8 cellular contexts compared by ENCODE assay signal in genomic region chr19:42100241-42100640, GRCh38. TPM values are rescaled to one million over a fixed set of nuclear protein-coding genes. Genes with fewer than 3 reads are reported as not detected.
DNase-seq lines count a peak whose midpoint lies in the region; ATAC-seq, FAIRE-seq and TF ChIP-seq lines count a peak whose summit lies in the region.
"Not testable (repeated sequence)": the region's sequence is repeated elsewhere in the genome, so short reads cannot be mapped to it uniquely, and the experiment has no call there.
"Had no signal": no experiment of that assay in that cellular context is flagged by ENCODE, and none has a peak within 500 bp of the region (broad histone marks: within the 10 kb centered on the region; RNA-seq: fewer than 3 reads in every experiment).

No MANE protein-coding gene starts in this region.

- DNase-seq in A549 (ENCODE audit: low read depth in 1 of 2, low spot score in 1 of 2); RWPE1 (ENCODE audit: low spot score): not testable (repeated sequence)
- DNase-seq in HCT116 (ENCODE audit: low read depth, low spot score) = peak; percentile 60
- DNase-seq in amniotic epithelial cell (ENCODE audit: low read depth) = peak; percentile 35
- peak; percentile 42 for DNase-seq in osteoblast (ENCODE audit: insufficient read length, low spot score, missing footprints)

- not testable (repeated sequence) for ATAC-seq in A549
- peak; percentile 82 for ATAC-seq in HCT116
- ATAC-seq in esophagus mucosa = peak; percentile 36

- not testable (repeated sequence) for H3K4me1 ChIP-seq in A549; osteoblast (ENCODE audit: insufficient read depth, low read length)
- H3K4me1 ChIP-seq in HCT116 (ENCODE audit: control insufficient read depth in 1 of 2, insufficient read depth in 2 of 2, low read length in 2 of 2) = peaks cover 24 to 29% of the 10 kb centered on the region in 2 experiments

- not testable (repeated sequence) for H3K4me3 ChIP-seq in A549; osteoblast (ENCODE audit: insufficient read depth, low read length)
- 0 out of 4 replicates have a peak overlapping the region, but pooled peaks of 1 of the 2 experiments have one; percentile 18 for H3K4me3 ChIP-seq in HCT116 (replicated peaks in 1 of 2; ENCODE audit: low read depth in 1 of 2, low read length in 2 of 2)

- FAIRE-seq in A549 (lab: Jason Lieb, UNC) = not testable (repeated sequence)

- not testable (repeated sequence) for H4K20me1 ChIP-seq in HCT116 (ENCODE audit: insufficient read depth); osteoblast (ENCODE audit: insufficient read depth, low read length)

- H3K27me3 ChIP-seq in HCT116 (ENCODE audit: insufficient read depth, low read length); osteoblast (ENCODE audit: insufficient read depth, low read length): not testable (repeated sequence)

- H3K9ac ChIP-seq in HCT116 (ENCODE audit: low read length) = not testable (repeated sequence)

- TF ChIP-seq RAD21 in A549 (conservative IDR thresholded peaks at IDR 0.05 in 1 of 2, IDR thresholded peaks at IDR 0.05 in 1 of 2); HCT116 (IDR thresholded peaks at IDR 0.05; ENCODE audit: low read depth): not testable (repeated sequence)

- H2AFZ ChIP-seq in HCT116 (ENCODE audit: low read depth, low read length, poor library complexity, severe bottlenecking); osteoblast (ENCODE audit: low read length): not testable (repeated sequence)

- not testable (repeated sequence) for H3K9me2 ChIP-seq in HCT116 (ENCODE audit: insufficient read depth)

- RAD21 ChIA-PET in HCT116 (lab: Charles Lee; ENCODE audit: low non-redundant PET in 1 of 2, low total read pairs in 2 of 2, uncharacterized antibody in 2 of 2, unreplicated experiment in 2 of 2) = not testable (repeated sequence)

- not testable (repeated sequence) for H3K4me2 ChIP-seq in A549; osteoblast (ENCODE audit: insufficient read depth, low read length)
- peak overlapping the region; percentile 68 for H3K4me2 ChIP-seq in HCT116 (ENCODE audit: low read length)

- POLR2A ChIA-PET in A549 (lab: Yijun Ruan, JAX) = interaction anchor here (0.6 kb wide), 1 partner anchor 66 kb away, joined by 3 read pairs; no protein-coding TSS in a partner anchor
- POLR2A ChIA-PET in HCT116 (lab: Charles Lee); RWPE1 (lab: Yijun Ruan, JAX; ENCODE audit: low non-redundant PET): not testable (repeated sequence)

- TF ChIP-seq EP300 in A549 (IDR thresholded peaks at IDR 0.05) = not testable (repeated sequence)

- CTCF ChIA-PET in A549 (lab: Yijun Ruan, JAX) = interaction anchor here (0.8 to 32.8 kb wide), 9 partner anchors 8 to 140 kb away, joined by 3 to 678 read pairs (median 7); partner anchors contain the start of genes GSK3A and POU2F2
- CTCF ChIA-PET in HCT116 (lab: Charles Lee) = interaction anchor here (0.6 to 1.4 kb wide), 3 partner anchors 14 to 143 kb away, joined by 3 to 5 read pairs (median 3); partner anchors contain the start of gene POU2F2
- CTCF ChIA-PET in RWPE1 (lab: Yijun Ruan, JAX) = not testable (repeated sequence)

- not testable (repeated sequence) for H3K79me2 ChIP-seq in HCT116 (ENCODE audit: insufficient read depth, low read length); osteoblast (ENCODE audit: insufficient read depth, low read length)

- not testable (repeated sequence) for H3K36me3 ChIP-seq in HCT116 (ENCODE audit: control insufficient read depth in 1 of 2, insufficient read depth in 2 of 2, low read length in 2 of 2); osteoblast (ENCODE audit: insufficient read depth, low read length)

- TF ChIP-seq POLR2A in A549 (IDR thresholded peaks at IDR 0.05; ENCODE audit: low read length); HCT116 (IDR thresholded peaks at IDR 0.05; ENCODE audit: borderline replicate concordance, extremely low read depth, insufficient read depth, insufficient read length): not testable (repeated sequence)

- 68% methylated on average over 10 of the region's 10 CpGs for WGBS in A549 (ENCODE audit: missing lambda C conversion rate)

- intact Hi-C loops in HCT116 (cut with micrococcal nuclease) = not testable (repeated sequence)

- TF ChIP-seq CTCF in A549 (IDR thresholded peaks at IDR 0.05); HCT116 (IDR thresholded peaks at IDR 0.05 in 2 of 3, conservative IDR thresholded peaks at IDR 0.05 in 1 of 3; ENCODE audit: borderline replicate concordance in 1 of 3, insufficient read depth in 1 of 3, low read depth in 2 of 3, low read length in 2 of 3); RWPE1 (conservative IDR thresholded peaks at IDR 0.05; ENCODE audit: low read depth); osteoblast (IDR thresholded peaks at IDR 0.05; ENCODE audit: extremely low read depth, low read depth, low read length): not testable (repeated sequence)

- H3K9me3 ChIP-seq in A549; HCT116 (ENCODE audit: control insufficient read depth in 1 of 2, insufficient read depth in 1 of 2, low read depth in 1 of 2, low read length in 2 of 2); osteoblast (ENCODE audit: low read depth, low read length): not testable (repeated sequence)

- not testable (repeated sequence) for BruUV-seq in HCT116 (replicated peaks; lab: Mats Ljungman, UMichigan)

- H3K27ac ChIP-seq in A549; osteoblast (ENCODE audit: low read depth, low read length): not testable (repeated sequence)
- 0 out of 2 replicates have a peak overlapping the region, but pooled peaks have one; percentile 13 for H3K27ac ChIP-seq in HCT116 (ENCODE audit: low read depth, low read length)
- peak overlapping the region; percentile 24; the same call in 1 of the 2 replicates for H3K27ac ChIP-seq in RWPE1

TF ChIP-seq in A549, 52 proteins besides CTCF, POLR2A, EP300 and RAD21:
- TF ChIP-seq FOSL2 (IDR thresholded peaks at IDR 0.05) = not testable (repeated sequence)
- peak; percentile 55; the same call in 1 of the 2 replicates for TF ChIP-seq FOSL2 (CRISPR knock-in tag; IDR thresholded peaks at IDR 0.05)

TF ChIP-seq in HCT116, 20 proteins besides CTCF, POLR2A, EP300 and RAD21:
- peak; percentile 75 for TF ChIP-seq TCF7L2 (IDR thresholded peaks at IDR 0.05; ENCODE audit: borderline replicate concordance, extremely low read depth, insufficient read depth, insufficient read length)
- TF ChIP-seq FOSL1 (IDR thresholded peaks at IDR 0.05; ENCODE audit: low read depth) = peak; percentile 79
- peak; percentile 81 for TF ChIP-seq JUND (IDR thresholded peaks at IDR 0.05)
- peak; percentile 54; the same call in 1 of the 2 replicates for TF ChIP-seq SP1 (IDR thresholded peaks at IDR 0.05; ENCODE audit: low read depth)

RNA-seq across cellular contexts. Expression of gene ZNF574, which starts 24.3 kb away (rescaled TPM):
- polyA plus RNA-seq in A549 (2011; rRNA removed) = 11.3 and 16.9 TPM in 2 replicates
- polyA plus RNA-seq in A549 (2012; cell fraction: cytosol; rRNA removed) = 17.0 and 26.0 TPM in 2 replicates
- 31.8 and 49.4 TPM in 2 replicates for polyA plus RNA-seq in A549 (2012; cell fraction: nucleus; rRNA removed)
- polyA plus RNA-seq in A549 (2017; fragmentation: RNase III; extraction: RNeasy Plus Mini Kit Qiagen cat#74134 plus additional on column Dnase treatment) = 20.9 to 21.8 TPM (median 21.1 TPM) in 3 replicates
- polyA minus RNA-seq in A549 (2011; rRNA and poly(A)+ RNA removed) = 41.8 and 63.4 TPM in 2 replicates
- total RNA-seq in HCT116 (2021; ENCODE audit: unreplicated experiment) = 24.6 TPM
- polyA plus RNA-seq in HCT116 (2012) = 22.3 and 25.0 TPM in 2 replicates
- total RNA-seq in esophagus mucosa = 9.7 TPM
- total RNA-seq in osteoblast = 13.6 and 13.8 TPM in 2 replicates

RNA-seq across cellular contexts. Expression of gene GRIK5, which starts 30.2 kb away (rescaled TPM):
- 0.22 and 0.42 TPM in 2 replicates for polyA plus RNA-seq in A549 (2011; rRNA removed)
- polyA plus RNA-seq in A549 (2012; cell fraction: cytosol; rRNA removed) = 0.26 and 0.32 TPM in 2 replicates
- polyA plus RNA-seq in A549 (2012; cell fraction: nucleus; rRNA removed) = 1.6 and 2.0 TPM in 2 replicates
- 0.30 to 0.54 TPM (median 0.45 TPM) in 3 replicates for polyA plus RNA-seq in A549 (2017; fragmentation: RNase III; extraction: RNeasy Plus Mini Kit Qiagen cat#74134 plus additional on column Dnase treatment)
- 0.12 and 0.34 TPM in 2 replicates for polyA minus RNA-seq in A549 (2011; rRNA and poly(A)+ RNA removed)
- 1.7 TPM for total RNA-seq in HCT116 (2021; ENCODE audit: unreplicated experiment)
- 1.4 and 1.5 TPM in 2 replicates for polyA plus RNA-seq in HCT116 (2012)
- 0.32 TPM for total RNA-seq in esophagus mucosa
- under 0.01 TPM in 2 replicates for total RNA-seq in osteoblast
- polyA plus RNA-seq: CD4-positive, alpha-beta memory T cell had no signal

RNA-seq across cellular contexts. Expression of gene POU2F2, which starts 32.0 kb away (rescaled TPM):
- polyA plus RNA-seq in A549 (2011; rRNA removed) = 0.15 and 0.16 TPM in 2 replicates
- polyA plus RNA-seq in A549 (2012; cell fraction: cytosol; rRNA removed) = 0.13 and 0.14 TPM in 2 replicates
- 0.56 and 0.83 TPM in 2 replicates for polyA plus RNA-seq in A549 (2012; cell fraction: nucleus; rRNA removed)
- 0.24 to 0.49 TPM (median 0.28 TPM) in 3 replicates for polyA plus RNA-seq in A549 (2017; fragmentation: RNase III; extraction: RNeasy Plus Mini Kit Qiagen cat#74134 plus additional on column Dnase treatment)
- polyA minus RNA-seq in A549 (2011; rRNA and poly(A)+ RNA removed) = 0.58 TPM in 1 of 2 replicates, not detected in the other
- 0.89 TPM for total RNA-seq in HCT116 (2021; ENCODE audit: unreplicated experiment)
- 0.44 and 0.56 TPM in 2 replicates for polyA plus RNA-seq in HCT116 (2012)
- total RNA-seq in esophagus mucosa = 1.00 TPM
- total RNA-seq in osteoblast = under 0.01 and 0.88 TPM in 2 replicates
- total RNA-seq: G401 had no signal
